ENCODE assay signal across 19 cellular contexts in the genomic region with DNA sequence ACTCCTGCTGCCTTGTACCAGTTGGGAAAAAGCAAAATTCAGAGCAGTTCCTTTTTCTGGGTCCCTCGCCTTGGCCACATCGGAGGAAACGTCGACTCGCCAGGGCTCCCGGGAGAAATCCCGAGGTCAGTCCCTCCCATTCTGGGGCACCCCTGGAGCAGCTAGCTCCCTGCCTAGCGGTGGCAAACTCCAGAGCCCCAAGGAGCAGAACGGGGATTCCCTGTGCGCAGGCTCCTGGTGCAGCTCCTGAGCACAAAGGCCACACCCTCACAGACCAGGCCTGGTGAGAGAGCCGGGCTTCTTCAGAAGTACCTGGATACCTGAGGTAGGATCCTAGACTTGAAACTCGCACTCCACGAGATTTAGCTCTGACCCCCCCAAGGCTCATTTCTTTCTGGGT. TPM values are rescaled to one million over a fixed set of nuclear protein-coding genes. Genes with fewer than 3 reads are reported as not detected.
DNase-seq lines count a peak whose midpoint lies in the region; ATAC-seq, FAIRE-seq and TF ChIP-seq lines count a peak whose summit lies in the region.
"Had no signal": no experiment of that assay in that cellular context is flagged by ENCODE, and none has a peak within 500 bp of the region (broad histone marks: within the 10 kb centered on the region; RNA-seq: fewer than 3 reads in every experiment).

No MANE protein-coding gene starts in this region.

- H3K36me3 ChIP-seq in hepatocyte (replicated peaks; ENCODE audit: insufficient read depth, low read depth) (no peaks in the 10 kb centered on the region), adrenal gland (replicated peaks in 1 of 2) (no peaks in the 10 kb centered on the region)
- H3K36me3 ChIP-seq: BLaER1 treated with 17β-estradiol and CSF1 and Interleukin-3, amounts not matched to agents 10 nM and 100 nM; SJCRH30 had no signal

- peaks cover 57% of the 10 kb centered on the region for H3K27me3 Mint-ChIP-seq in nephron (ENCODE audit: low read depth)

- ATAC-seq in omental fat pad (ENCODE audit: low FRiP score): no peak
- ATAC-seq: K562 had no signal

- peaks cover 39% of the 10 kb centered on the region for H3K4me1 Mint-ChIP-seq in nephron

- no peak overlapping the region for H3K4me3 ChIP-seq in hepatocyte
- H3K4me3 ChIP-seq in adrenal gland: no peak overlapping the region
- H3K4me3 ChIP-seq: K562, SJCRH30 had no signal

- no peaks in the 10 kb centered on the region for H3K79me2 ChIP-seq in hepatocyte

- peak overlapping the region; percentile 92 for H3K4me2 ChIP-seq in hepatocyte

- DNase-seq in 8988T (peak; percentile 26), OCI-M1 (lab: John Stamatoyannopoulos, UW) (peak; percentile 64), hepatocyte (ENCODE audit: low spot score) (no peak), H54 (ENCODE audit: insufficient read length, low spot score) (no peak), omental fat pad (ENCODE audit: low spot score) (no peak), adrenal gland (no peak)
- DNase-seq in activated effector memory CD4-positive, alpha-beta T cell treated with anti-CD3 and anti-CD28 coated beads, Interleukin-2, amount 50 U/mL, for 16 hours: no peak
- DNase-seq: DMS 273 treated with DMSO at 0.1 percent for 48 hours, NCI-H1436 treated with DMSO at 0.1 percent for 48 hours, NCI-H2081 treated with DMSO at 0.1 percent for 48 hours, NCI-H2227 treated with DMSO at 0.1 percent for 48 hours, NCI-H526, SJCRH30 had no signal

- no peaks in the 10 kb centered on the region for H4K20me1 ChIP-seq in hepatocyte (ENCODE audit: insufficient read depth, poor library complexity, severe bottlenecking)

- intact Hi-C loops in adrenal gland (cut with DNase I): no loop called here

- peak overlapping the region; percentile 52 to 71 (median 66) for H3K4me3 Mint-ChIP-seq in nephron

- no peak overlapping the region for H3K27ac ChIP-seq in hepatocyte
- H3K27ac ChIP-seq in adrenal gland: no peak overlapping the region
- H3K27ac ChIP-seq: BLaER1 treated with 17β-estradiol and CSF1 and Interleukin-3, amounts not matched to agents 10 nM and 100 nM; RWPE1; SJCRH30 had no signal

- H3K9me2 ChIP-seq in hepatocyte (replicated peaks; ENCODE audit: insufficient read depth): no peaks in the 10 kb centered on the region

- TF ChIP-seq CTCF in hepatocyte (IDR thresholded peaks at IDR 0.05; ENCODE audit: poor library complexity) (no peak), nephron (IDR thresholded peaks at IDR 0.05; ENCODE audit: unreplicated experiment in 3 of 3) (no peak), omental fat pad (IDR thresholded peaks at IDR 0.05) (no peak), adrenal gland (IDR thresholded peaks at IDR 0.05) (no peak)

- no peak overlapping the region for H3K27ac Mint-ChIP-seq in nephron

- H3K4me1 ChIP-seq in hepatocyte (ENCODE audit: insufficient read depth) (peaks cover 7% of the 10 kb centered on the region), adrenal gland (replicated peaks in 1 of 2) (no peaks in the 10 kb centered on the region)
- H3K4me1 ChIP-seq: SJCRH30 had no signal

- no peak overlapping the region for H2AFZ ChIP-seq in hepatocyte

- H3K9me3 ChIP-seq in hepatocyte (ENCODE audit: low read depth) (no peaks in the 10 kb centered on the region), adrenal gland (replicated peaks in 1 of 3) (no peaks in the 10 kb centered on the region)

- TF ChIP-seq POLR2A in H54 (IDR thresholded peaks at IDR 0.05; ENCODE audit: low read depth, low read length) (no peak), adrenal gland (IDR thresholded peaks at IDR 0.05) (no peak)

- H3K36me3 Mint-ChIP-seq in nephron (ENCODE audit: low read depth): no peaks in the 10 kb centered on the region

- no peak for FAIRE-seq in H54 (lab: Jason Lieb, UNC)
- FAIRE-seq: K562 had no signal

- WGBS in hepatocyte (ENCODE audit: low lambda C conversion rate, missing lambda C conversion rate): 74% methylated on average over 13 of the region's 13 CpGs
- WGBS in adrenal gland, 4 donors: 45 to 55% (median 53%) methylated on average over 8 to 13 of the region's 13 CpGs

- H3K27me3 ChIP-seq in hepatocyte: peaks cover 54% of the 10 kb centered on the region
- H3K27me3 ChIP-seq in adrenal gland: peaks cover 8% of the 10 kb centered on the region

- no peaks in the 10 kb centered on the region for H3K9me3 Mint-ChIP-seq in nephron

RNA-seq across cellular contexts. Expression of a gene that starts 2.6 kb away (rescaled TPM):
- total RNA-seq in hepatocyte (2.7 and 5.9 TPM in 2 replicates), omental fat pad (under 1 TPM in 3 of 4 donors, not detected in 1; 0.09 to 0.24 (median 0.16) TPM), adrenal gland (under 1 TPM in 1 of 8 donors, not detected in 7; 0.13 TPM)
- polyA plus RNA-seq in hepatocyte (1.2 and 1.7 TPM in 2 replicates), adrenal gland (under 1 TPM in 1 of 3 donors, not detected in 2; 0.07 TPM)
- total RNA-seq: A172, Daoy, SJCRH30 had no signal

Comparison
In these comparisons a context has a peak if more than half of its experiments do, and no peak if none do; other contexts are left out.
1. DNase-seq: peak in 8988T (single experiment) and OCI-M1 (single experiment); none in hepatocyte (single experiment), H54 (single experiment), omental fat pad (single experiment), adrenal gland (0 of 7) and activated effector memory CD4-positive, alpha-beta T cell treated with anti-CD3 and anti-CD28 coated beads, Interleukin-2, amount 50 U/mL, for 16 hours (single experiment).